In the genomic region with DNA sequence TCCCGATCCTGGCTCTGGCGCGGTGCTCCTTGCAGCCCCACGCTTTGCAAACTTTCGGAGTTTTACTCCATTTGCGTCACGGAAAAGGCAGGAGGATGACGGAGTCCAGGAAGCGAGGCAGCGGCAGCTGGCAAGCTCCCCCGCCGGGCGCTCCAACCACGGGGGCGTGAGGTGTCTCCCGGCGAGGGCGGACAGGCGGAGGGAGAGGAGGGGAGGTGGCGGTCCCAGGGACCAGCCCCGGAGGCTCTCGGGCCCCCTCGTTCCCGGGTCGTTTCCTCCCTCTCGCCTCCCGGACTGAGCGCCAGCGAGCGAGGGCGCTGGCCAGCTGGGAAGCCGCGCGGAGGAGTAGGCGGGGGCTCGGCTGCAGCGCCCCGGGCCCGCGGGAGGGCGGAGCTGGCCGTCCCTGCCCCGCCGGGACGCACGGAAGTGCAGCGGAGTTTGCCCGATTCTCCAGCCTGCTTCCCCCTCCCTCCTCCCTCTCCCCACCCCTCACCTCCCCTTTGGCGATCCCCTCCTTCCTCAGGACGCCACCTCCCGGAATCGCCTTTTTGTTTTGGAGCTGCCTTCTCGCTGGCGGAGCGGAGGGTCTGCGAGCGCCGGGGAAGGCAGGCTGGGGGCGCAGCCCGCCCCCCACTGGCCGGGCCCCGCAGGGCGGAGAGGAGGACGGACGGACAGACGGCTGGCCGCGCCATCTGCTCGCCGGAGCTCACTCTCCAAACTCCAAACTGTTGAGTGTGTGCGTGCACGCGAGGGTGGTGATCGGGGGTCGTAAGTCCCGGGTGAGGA, we compare ENCODE assay signal across 8 cellular contexts. TPM values are rescaled to one million over a fixed set of nuclear protein-coding genes. Genes with fewer than 3 reads are reported as not detected.
DNase-seq lines count a peak whose midpoint lies in the region; ATAC-seq and TF ChIP-seq lines count a peak whose summit lies in the region.

A gene with protein sequence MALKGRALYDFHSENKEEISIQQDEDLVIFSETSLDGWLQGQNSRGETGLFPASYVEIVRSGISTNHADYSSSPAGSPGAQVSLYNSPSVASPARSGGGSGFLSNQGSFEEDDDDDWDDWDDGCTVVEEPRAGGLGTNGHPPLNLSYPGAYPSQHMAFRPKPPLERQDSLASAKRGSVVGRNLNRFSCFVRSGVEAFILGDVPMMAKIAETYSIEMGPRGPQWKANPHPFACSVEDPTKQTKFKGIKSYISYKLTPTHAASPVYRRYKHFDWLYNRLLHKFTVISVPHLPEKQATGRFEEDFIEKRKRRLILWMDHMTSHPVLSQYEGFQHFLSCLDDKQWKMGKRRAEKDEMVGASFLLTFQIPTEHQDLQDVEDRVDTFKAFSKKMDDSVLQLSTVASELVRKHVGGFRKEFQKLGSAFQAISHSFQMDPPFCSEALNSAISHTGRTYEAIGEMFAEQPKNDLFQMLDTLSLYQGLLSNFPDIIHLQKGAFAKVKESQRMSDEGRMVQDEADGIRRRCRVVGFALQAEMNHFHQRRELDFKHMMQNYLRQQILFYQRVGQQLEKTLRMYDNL (plus strand): TSS at position 543 of the 786 bp plus-strand sequence. CDS start 1,191 bp downstream, outside the sequence.

- H3K27me3 ChIP-seq in duodenal mucosa (ENCODE audit: control insufficient read depth in 1 of 2, insufficient read depth in 2 of 2, low read length in 2 of 2): no peaks in the 10 kb centered on the region
- peaks cover 0 to 24% of the 10 kb centered on the region in 2 donors for H3K27me3 ChIP-seq in left lung

- peak within 1 kb of the TSS; percentile 92 for H3K27ac ChIP-seq in duodenal mucosa (ENCODE audit: low read depth, low read length)
- H3K27ac ChIP-seq in left lung: peak within 1 kb of the TSS; percentile 92 to 96

- no peaks in the 10 kb centered on the region for H3K9me3 ChIP-seq in duodenal mucosa (ENCODE audit: control insufficient read depth in 1 of 2, low read length in 2 of 2)
- no peaks in the 10 kb centered on the region for H3K9me3 ChIP-seq in left lung

- H3K4me3 ChIP-seq in duodenal mucosa (ENCODE audit: low read depth in 1 of 2, low read length in 2 of 2): peak within 1 kb of the TSS; percentile 87 to 97
- peak within 1 kb of the TSS; percentile 73 to 74 for H3K4me3 ChIP-seq in left lung

- ATAC-seq in left lung (peak; percentile 90), GM21526 (IDR thresholded peaks at IDR 0.05; ENCODE audit: low FRiP score, unreplicated experiment) (no peak)

- peak in 1 of 2 donors; percentile 35 for TF ChIP-seq CTCF in left lung (IDR thresholded peaks at IDR 0.05)

- DNase-seq in NCI-H748 (lab: John Stamatoyannopoulos, UW; ENCODE audit: unreplicated experiment) (peak; percentile 57), NCI-H748 treated with DMSO at 0.1 percent for 48 hours (lab: John Stamatoyannopoulos, UW) (no peak), NCI-H2171 (lab: John Stamatoyannopoulos, UW) (peak; percentile 40), left lung (peak; percentile 89 to 95)
- DNase-seq in activated CD4-positive, alpha-beta T cell treated with anti-CD3 and anti-CD28 coated beads, Interleukin-2, amount 50 U/mL, for 4 hours: peak; percentile 46 to 62
- DNase-seq in stimulated activated CD4-positive, alpha-beta T cell treated with anti-CD3 and anti-CD28 coated beads, Interleukin-4, amount 100 ng/mL, for 24 hours: peak; percentile 56

- H3K9ac ChIP-seq in duodenal mucosa (ENCODE audit: low read depth in 1 of 2, low read length in 2 of 2): peak within 1 kb of the TSS; percentile 91 to 96

- H3K36me3 ChIP-seq in duodenal mucosa (ENCODE audit: control insufficient read depth in 1 of 2, insufficient read depth in 2 of 2, low read length in 2 of 2) (peaks cover 0 to 18% of the 10 kb centered on the region in 2 donors), left lung (peaks cover 0 to 11% of the 10 kb centered on the region in 2 donors)

- intact Hi-C loops in left lung (cut with DNase I): no loop called here

- peaks cover 44 to 48% of the 10 kb centered on the region in 2 donors for H3K4me1 ChIP-seq in duodenal mucosa (ENCODE audit: control insufficient read depth in 1 of 2, insufficient read depth in 2 of 2, low read length in 2 of 2)
- H3K4me1 ChIP-seq in left lung: peaks cover 45 to 50% of the 10 kb centered on the region in 2 donors

RNA-seq across cellular contexts. Expression of the gene that starts here (rescaled TPM):
- total RNA-seq in left lung: 10 to 100 TPM; 21.4 to 34.7 TPM
